In the genomic region with DNA sequence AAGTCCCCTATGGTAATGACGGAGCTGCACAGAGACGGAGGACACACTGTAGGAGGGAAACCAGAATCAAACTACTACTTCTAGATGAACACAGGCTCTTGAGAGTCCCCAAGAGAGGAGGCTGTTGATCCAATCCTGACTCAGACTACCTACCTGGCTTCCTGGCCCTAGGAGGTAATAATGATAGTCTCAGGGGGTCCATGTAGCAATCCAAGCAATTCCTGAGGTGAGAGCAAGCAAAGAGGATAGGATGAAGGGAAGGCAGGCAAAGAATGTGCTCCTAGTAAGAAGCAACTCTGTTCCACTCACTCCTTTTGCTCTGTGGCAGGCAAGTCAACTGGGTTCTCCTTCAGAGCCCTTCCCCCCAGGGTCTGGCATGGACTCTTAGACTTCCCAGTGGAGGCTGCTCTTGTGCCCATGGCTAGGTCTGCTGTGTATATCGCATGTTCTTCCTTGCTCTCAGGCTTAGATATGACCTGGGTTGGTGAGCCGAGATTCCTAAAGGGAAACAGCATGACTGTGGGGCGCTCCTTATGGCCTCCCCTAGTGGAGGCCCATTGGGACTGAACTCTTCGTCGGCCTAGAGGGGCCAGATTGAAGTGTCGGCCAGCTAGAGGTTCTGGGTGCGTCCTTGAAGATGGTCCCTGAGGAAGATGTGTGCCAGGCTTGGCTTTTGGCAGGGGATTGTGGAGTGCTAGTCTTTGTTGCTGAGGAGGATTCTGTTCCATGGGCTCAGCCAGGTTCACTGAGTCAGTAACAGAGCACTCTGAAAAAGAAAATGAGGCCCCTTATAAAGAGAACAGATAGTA, we compare ENCODE assay signal across 1 cellular context.
A peak's percentile ranks its signal among the peaks of the same experiment; 100 is the strongest.
TF ChIP-seq lines count a peak whose summit lies in the region.

No MANE protein-coding gene starts in this region.

TF ChIP-seq in HepG2, 621 proteins besides CTCF, POLR2A, EP300 and RAD21 (continues in another document):
- TF ChIP-seq ZNF543 (CRISPR knock-in tag; IDR thresholded peaks at IDR 0.05) (no peak), HNRNPK (IDR thresholded peaks at IDR 0.05; ENCODE audit: low read depth, low read length, poor library complexity, severe bottlenecking) (no peak), ZNF256 (CRISPR knock-in tag; conservative IDR thresholded peaks at IDR 0.05) (no peak), ZNF788 (CRISPR knock-in tag; IDR thresholded peaks at IDR 0.05; ENCODE audit: borderline replicate concordance) (no peak), TBL1XR1 (IDR thresholded peaks at IDR 0.05; ENCODE audit: borderline replicate concordance, low read length, partially characterized antibody) (no peak), ARNT2 (CRISPR knock-in tag; IDR thresholded peaks at IDR 0.05; ENCODE audit: low read depth) (no peak), ZNF878 (CRISPR knock-in tag; IDR thresholded peaks at IDR 0.05) (no peak), ZNF841 (CRISPR knock-in tag; IDR thresholded peaks at IDR 0.05; ENCODE audit: borderline replicate concordance) (no peak), NR2F6 (IDR thresholded peaks at IDR 0.05) (no peak), NR2F6 (CRISPR knock-in tag; IDR thresholded peaks at IDR 0.05) (no peak), ZNF83 (CRISPR knock-in tag; IDR thresholded peaks at IDR 0.05; ENCODE audit: borderline replicate concordance) (0 out of 2 replicates have a peak, but pooled peaks have one; percentile 53), NFKBIZ (CRISPR knock-in tag; IDR thresholded peaks at IDR 0.05) (no peak), ZFP36L2 (CRISPR knock-in tag; IDR thresholded peaks at IDR 0.05) (no peak), ZNF605 (CRISPR knock-in tag; IDR thresholded peaks at IDR 0.05) (peak; percentile 47; the same call in 1 of the 2 replicates), PHF20 (CRISPR knock-in tag; IDR thresholded peaks at IDR 0.05) (0 out of 2 replicates have a peak, but pooled peaks have one; percentile 37), HCFC1 (IDR thresholded peaks at IDR 0.05; ENCODE audit: low read depth, low read length) (no peak), ZNF354B (CRISPR knock-in tag; IDR thresholded peaks at IDR 0.05) (0 out of 2 replicates have a peak, but pooled peaks have one; percentile 57), HIVEP1 (CRISPR knock-in tag; IDR thresholded peaks at IDR 0.05) (peak; percentile 7; the same call in 1 of the 2 replicates), SP4 (CRISPR knock-in tag; IDR thresholded peaks at IDR 0.05) (peak; percentile 24; the same call in 1 of the 2 replicates), ZC3H13 (CRISPR knock-in tag; IDR thresholded peaks at IDR 0.05) (peak; percentile 25; the same call in 1 of the 2 replicates), ZNF431 (CRISPR knock-in tag; IDR thresholded peaks at IDR 0.05; ENCODE audit: borderline replicate concordance, low read depth) (peak; percentile 56; the same call in 1 of the 2 replicates), TAF1 (CRISPR knock-in tag; IDR thresholded peaks at IDR 0.05) (0 out of 2 replicates have a peak, but pooled peaks have one; percentile 13)
- TF ChIP-seq, protein P1, sequence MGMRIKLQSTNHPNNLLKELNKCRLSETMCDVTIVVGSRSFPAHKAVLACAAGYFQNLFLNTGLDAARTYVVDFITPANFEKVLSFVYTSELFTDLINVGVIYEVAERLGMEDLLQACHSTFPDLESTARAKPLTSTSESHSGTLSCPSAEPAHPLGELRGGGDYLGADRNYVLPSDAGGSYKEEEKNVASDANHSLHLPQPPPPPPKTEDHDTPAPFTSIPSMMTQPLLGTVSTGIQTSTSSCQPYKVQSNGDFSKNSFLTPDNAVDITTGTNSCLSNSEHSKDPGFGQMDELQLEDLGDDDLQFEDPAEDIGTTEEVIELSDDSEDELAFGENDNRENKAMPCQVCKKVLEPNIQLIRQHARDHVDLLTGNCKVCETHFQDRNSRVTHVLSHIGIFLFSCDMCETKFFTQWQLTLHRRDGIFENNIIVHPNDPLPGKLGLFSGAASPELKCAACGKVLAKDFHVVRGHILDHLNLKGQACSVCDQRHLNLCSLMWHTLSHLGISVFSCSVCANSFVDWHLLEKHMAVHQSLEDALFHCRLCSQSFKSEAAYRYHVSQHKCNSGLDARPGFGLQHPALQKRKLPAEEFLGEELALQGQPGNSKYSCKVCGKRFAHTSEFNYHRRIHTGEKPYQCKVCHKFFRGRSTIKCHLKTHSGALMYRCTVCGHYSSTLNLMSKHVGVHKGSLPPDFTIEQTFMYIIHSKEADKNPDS (CRISPR knock-in tag; IDR thresholded peaks at IDR 0.05), result no peak
- TF ChIP-seq, protein P2, sequence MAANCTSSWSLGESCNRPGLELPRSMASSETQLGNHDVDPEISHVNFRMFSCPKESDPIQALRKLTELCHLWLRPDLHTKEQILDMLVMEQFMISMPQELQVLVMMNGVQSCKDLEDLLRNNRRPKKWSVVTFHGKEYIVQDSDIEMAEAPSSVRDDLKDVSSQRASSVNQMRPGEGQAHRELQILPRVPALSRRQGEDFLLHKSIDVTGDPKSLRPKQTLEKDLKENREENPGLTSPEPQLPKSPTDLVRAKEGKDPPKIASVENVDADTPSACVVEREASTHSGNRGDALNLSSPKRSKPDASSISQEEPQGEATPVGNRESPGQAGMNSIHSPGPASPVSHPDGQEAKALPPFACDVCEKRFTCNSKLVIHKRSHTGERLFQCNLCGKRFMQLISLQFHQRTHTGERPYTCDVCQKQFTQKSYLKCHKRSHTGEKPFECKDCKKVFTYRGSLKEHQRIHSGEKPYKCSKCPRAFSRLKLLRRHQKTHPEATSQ (CRISPR knock-in tag; IDR thresholded peaks at IDR 0.05; ENCODE audit: borderline replicate concordance), result no peak
- TF ChIP-seq, protein P3, sequence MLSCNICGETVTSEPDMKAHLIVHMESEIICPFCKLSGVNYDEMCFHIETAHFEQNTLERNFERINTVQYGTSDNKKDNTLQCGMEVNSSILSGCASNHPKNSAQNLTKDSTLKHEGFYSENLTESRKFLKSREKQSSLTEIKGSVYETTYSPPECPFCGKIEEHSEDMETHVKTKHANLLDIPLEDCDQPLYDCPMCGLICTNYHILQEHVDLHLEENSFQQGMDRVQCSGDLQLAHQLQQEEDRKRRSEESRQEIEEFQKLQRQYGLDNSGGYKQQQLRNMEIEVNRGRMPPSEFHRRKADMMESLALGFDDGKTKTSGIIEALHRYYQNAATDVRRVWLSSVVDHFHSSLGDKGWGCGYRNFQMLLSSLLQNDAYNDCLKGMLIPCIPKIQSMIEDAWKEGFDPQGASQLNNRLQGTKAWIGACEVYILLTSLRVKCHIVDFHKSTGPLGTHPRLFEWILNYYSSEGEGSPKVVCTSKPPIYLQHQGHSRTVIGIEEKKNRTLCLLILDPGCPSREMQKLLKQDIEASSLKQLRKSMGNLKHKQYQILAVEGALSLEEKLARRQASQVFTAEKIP (CRISPR knock-in tag; IDR thresholded peaks at IDR 0.05; ENCODE audit: borderline replicate concordance), result no peak
- TF ChIP-seq, protein P4, sequence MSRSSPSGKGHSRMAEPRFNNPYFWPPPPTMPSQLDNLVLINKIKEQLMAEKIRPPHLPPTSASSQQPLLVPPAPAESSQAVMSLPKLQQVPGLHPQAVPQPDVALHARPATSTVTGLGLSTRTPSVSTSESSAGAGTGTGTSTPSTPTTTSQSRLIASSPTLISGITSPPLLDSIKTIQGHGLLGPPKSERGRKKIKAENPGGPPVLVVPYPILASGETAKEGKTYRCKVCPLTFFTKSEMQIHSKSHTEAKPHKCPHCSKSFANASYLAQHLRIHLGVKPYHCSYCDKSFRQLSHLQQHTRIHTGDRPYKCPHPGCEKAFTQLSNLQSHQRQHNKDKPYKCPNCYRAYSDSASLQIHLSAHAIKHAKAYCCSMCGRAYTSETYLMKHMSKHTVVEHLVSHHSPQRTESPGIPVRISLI (CRISPR knock-in tag; IDR thresholded peaks at IDR 0.05; ENCODE audit: borderline replicate concordance), result no peak
- TF ChIP-seq, protein P5, sequence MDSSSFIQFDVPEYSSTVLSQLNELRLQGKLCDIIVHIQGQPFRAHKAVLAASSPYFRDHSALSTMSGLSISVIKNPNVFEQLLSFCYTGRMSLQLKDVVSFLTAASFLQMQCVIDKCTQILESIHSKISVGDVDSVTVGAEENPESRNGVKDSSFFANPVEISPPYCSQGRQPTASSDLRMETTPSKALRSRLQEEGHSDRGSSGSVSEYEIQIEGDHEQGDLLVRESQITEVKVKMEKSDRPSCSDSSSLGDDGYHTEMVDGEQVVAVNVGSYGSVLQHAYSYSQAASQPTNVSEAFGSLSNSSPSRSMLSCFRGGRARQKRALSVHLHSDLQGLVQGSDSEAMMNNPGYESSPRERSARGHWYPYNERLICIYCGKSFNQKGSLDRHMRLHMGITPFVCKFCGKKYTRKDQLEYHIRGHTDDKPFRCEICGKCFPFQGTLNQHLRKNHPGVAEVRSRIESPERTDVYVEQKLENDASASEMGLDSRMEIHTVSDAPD (CRISPR knock-in tag; IDR thresholded peaks at IDR 0.05), result no peak
- TF ChIP-seq, protein P6, sequence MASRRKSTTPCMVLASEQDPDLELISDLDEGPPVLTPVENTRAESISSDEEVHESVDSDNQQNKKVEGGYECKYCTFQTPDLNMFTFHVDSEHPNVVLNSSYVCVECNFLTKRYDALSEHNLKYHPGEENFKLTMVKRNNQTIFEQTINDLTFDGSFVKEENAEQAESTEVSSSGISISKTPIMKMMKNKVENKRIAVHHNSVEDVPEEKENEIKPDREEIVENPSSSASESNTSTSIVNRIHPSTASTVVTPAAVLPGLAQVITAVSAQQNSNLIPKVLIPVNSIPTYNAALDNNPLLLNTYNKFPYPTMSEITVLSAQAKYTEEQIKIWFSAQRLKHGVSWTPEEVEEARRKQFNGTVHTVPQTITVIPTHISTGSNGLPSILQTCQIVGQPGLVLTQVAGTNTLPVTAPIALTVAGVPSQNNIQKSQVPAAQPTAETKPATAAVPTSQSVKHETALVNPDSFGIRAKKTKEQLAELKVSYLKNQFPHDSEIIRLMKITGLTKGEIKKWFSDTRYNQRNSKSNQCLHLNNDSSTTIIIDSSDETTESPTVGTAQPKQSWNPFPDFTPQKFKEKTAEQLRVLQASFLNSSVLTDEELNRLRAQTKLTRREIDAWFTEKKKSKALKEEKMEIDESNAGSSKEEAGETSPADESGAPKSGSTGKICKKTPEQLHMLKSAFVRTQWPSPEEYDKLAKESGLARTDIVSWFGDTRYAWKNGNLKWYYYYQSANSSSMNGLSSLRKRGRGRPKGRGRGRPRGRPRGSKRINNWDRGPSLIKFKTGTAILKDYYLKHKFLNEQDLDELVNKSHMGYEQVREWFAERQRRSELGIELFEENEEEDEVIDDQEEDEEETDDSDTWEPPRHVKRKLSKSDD (CRISPR knock-in tag; IDR thresholded peaks at IDR 0.05; ENCODE audit: low read depth), result no peak; the same call in 1 of the 2 replicates
- TF ChIP-seq, protein P7, sequence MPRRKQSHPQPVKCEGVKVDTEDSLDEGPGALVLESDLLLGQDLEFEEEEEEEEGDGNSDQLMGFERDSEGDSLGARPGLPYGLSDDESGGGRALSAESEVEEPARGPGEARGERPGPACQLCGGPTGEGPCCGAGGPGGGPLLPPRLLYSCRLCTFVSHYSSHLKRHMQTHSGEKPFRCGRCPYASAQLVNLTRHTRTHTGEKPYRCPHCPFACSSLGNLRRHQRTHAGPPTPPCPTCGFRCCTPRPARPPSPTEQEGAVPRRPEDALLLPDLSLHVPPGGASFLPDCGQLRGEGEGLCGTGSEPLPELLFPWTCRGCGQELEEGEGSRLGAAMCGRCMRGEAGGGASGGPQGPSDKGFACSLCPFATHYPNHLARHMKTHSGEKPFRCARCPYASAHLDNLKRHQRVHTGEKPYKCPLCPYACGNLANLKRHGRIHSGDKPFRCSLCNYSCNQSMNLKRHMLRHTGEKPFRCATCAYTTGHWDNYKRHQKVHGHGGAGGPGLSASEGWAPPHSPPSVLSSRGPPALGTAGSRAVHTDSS (CRISPR knock-in tag; conservative IDR thresholded peaks at IDR 0.05), result no peak
- TF ChIP-seq, protein P8, sequence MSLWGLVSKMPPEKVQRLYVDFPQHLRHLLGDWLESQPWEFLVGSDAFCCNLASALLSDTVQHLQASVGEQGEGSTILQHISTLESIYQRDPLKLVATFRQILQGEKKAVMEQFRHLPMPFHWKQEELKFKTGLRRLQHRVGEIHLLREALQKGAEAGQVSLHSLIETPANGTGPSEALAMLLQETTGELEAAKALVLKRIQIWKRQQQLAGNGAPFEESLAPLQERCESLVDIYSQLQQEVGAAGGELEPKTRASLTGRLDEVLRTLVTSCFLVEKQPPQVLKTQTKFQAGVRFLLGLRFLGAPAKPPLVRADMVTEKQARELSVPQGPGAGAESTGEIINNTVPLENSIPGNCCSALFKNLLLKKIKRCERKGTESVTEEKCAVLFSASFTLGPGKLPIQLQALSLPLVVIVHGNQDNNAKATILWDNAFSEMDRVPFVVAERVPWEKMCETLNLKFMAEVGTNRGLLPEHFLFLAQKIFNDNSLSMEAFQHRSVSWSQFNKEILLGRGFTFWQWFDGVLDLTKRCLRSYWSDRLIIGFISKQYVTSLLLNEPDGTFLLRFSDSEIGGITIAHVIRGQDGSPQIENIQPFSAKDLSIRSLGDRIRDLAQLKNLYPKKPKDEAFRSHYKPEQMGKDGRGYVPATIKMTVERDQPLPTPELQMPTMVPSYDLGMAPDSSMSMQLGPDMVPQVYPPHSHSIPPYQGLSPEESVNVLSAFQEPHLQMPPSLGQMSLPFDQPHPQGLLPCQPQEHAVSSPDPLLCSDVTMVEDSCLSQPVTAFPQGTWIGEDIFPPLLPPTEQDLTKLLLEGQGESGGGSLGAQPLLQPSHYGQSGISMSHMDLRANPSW (CRISPR knock-in tag; IDR thresholded peaks at IDR 0.05; ENCODE audit: borderline replicate concordance), result no peak
- TF ChIP-seq, protein P9, sequence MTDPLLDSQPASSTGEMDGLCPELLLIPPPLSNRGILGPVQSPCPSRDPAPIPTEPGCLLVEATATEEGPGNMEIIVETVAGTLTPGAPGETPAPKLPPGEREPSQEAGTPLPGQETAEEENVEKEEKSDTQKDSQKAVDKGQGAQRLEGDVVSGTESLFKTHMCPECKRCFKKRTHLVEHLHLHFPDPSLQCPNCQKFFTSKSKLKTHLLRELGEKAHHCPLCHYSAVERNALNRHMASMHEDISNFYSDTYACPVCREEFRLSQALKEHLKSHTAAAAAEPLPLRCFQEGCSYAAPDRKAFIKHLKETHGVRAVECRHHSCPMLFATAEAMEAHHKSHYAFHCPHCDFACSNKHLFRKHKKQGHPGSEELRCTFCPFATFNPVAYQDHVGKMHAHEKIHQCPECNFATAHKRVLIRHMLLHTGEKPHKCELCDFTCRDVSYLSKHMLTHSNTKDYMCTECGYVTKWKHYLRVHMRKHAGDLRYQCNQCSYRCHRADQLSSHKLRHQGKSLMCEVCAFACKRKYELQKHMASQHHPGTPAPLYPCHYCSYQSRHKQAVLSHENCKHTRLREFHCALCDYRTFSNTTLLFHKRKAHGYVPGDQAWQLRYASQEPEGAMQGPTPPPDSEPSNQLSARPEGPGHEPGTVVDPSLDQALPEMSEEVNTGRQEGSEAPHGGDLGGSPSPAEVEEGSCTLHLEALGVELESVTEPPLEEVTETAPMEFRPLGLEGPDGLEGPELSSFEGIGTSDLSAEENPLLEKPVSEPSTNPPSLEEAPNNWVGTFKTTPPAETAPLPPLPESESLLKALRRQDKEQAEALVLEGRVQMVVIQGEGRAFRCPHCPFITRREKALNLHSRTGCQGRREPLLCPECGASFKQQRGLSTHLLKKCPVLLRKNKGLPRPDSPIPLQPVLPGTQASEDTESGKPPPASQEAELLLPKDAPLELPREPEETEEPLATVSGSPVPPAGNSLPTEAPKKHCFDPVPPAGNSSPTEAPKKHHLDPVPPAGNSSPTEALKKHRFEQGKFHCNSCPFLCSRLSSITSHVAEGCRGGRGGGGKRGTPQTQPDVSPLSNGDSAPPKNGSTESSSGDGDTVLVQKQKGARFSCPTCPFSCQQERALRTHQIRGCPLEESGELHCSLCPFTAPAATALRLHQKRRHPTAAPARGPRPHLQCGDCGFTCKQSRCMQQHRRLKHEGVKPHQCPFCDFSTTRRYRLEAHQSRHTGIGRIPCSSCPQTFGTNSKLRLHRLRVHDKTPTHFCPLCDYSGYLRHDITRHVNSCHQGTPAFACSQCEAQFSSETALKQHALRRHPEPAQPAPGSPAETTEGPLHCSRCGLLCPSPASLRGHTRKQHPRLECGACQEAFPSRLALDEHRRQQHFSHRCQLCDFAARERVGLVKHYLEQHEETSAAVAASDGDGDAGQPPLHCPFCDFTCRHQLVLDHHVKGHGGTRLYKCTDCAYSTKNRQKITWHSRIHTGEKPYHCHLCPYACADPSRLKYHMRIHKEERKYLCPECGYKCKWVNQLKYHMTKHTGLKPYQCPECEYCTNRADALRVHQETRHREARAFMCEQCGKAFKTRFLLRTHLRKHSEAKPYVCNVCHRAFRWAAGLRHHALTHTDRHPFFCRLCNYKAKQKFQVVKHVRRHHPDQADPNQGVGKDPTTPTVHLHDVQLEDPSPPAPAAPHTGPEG (CRISPR knock-in tag; IDR thresholded peaks at IDR 0.05), result no peak
